Comparison of ENCODE assay signal across 1 cellular context in the genomic region with DNA sequence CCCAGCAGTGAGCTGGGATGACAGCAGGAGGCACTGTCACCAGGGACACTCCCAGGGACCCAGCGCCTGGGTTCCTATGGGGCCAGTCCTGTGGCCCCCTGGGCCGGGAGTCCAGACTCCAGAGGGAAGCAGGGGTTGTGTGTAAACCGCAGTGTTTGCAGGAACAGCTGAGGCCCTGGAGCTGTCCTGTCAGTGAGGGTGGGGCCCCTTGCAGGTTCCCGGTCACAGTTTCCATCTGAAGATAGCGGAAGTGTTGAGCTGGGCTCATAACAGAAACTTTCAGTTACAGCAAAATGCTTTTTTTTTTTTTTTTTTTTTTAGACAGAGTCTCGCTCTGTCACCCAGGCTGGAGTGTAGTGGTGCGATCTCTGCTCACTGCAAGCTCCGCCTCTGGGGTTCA.
TF ChIP-seq lines count a peak whose summit lies in the region.

No MANE protein-coding gene starts in this region.

TF ChIP-seq in HepG2, 621 proteins besides CTCF, POLR2A, EP300 and RAD21:
- TF ChIP-seq, protein P1, sequence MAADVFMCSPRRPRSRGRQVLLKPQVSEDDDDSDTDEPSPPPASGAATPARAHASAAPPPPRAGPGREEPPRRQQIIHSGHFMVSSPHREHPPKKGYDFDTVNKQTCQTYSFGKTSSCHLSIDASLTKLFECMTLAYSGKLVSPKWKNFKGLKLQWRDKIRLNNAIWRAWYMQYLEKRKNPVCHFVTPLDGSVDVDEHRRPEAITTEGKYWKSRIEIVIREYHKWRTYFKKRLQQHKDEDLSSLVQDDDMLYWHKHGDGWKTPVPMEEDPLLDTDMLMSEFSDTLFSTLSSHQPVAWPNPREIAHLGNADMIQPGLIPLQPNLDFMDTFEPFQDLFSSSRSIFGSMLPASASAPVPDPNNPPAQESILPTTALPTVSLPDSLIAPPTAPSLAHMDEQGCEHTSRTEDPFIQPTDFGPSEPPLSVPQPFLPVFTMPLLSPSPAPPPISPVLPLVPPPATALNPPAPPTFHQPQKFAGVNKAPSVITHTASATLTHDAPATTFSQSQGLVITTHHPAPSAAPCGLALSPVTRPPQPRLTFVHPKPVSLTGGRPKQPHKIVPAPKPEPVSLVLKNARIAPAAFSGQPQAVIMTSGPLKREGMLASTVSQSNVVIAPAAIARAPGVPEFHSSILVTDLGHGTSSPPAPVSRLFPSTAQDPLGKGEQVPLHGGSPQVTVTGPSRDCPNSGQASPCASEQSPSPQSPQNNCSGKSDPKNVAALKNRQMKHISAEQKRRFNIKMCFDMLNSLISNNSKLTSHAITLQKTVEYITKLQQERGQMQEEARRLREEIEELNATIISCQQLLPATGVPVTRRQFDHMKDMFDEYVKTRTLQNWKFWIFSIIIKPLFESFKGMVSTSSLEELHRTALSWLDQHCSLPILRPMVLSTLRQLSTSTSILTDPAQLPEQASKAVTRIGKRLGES (CRISPR knock-in tag; IDR thresholded peaks at IDR 0.05; ENCODE audit: borderline replicate concordance), result no peak
- TF ChIP-seq, protein P2, sequence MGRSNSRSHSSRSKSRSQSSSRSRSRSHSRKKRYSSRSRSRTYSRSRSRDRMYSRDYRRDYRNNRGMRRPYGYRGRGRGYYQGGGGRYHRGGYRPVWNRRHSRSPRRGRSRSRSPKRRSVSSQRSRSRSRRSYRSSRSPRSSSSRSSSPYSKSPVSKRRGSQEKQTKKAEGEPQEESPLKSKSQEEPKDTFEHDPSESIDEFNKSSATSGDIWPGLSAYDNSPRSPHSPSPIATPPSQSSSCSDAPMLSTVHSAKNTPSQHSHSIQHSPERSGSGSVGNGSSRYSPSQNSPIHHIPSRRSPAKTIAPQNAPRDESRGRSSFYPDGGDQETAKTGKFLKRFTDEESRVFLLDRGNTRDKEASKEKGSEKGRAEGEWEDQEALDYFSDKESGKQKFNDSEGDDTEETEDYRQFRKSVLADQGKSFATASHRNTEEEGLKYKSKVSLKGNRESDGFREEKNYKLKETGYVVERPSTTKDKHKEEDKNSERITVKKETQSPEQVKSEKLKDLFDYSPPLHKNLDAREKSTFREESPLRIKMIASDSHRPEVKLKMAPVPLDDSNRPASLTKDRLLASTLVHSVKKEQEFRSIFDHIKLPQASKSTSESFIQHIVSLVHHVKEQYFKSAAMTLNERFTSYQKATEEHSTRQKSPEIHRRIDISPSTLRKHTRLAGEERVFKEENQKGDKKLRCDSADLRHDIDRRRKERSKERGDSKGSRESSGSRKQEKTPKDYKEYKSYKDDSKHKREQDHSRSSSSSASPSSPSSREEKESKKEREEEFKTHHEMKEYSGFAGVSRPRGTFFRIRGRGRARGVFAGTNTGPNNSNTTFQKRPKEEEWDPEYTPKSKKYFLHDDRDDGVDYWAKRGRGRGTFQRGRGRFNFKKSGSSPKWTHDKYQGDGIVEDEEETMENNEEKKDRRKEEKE (IDR thresholded peaks at IDR 0.05), result no peak
- no peak for TF ChIP-seq TMF1 (CRISPR knock-in tag; IDR thresholded peaks at IDR 0.05; ENCODE audit: low read depth)
- TF ChIP-seq, protein P3, sequence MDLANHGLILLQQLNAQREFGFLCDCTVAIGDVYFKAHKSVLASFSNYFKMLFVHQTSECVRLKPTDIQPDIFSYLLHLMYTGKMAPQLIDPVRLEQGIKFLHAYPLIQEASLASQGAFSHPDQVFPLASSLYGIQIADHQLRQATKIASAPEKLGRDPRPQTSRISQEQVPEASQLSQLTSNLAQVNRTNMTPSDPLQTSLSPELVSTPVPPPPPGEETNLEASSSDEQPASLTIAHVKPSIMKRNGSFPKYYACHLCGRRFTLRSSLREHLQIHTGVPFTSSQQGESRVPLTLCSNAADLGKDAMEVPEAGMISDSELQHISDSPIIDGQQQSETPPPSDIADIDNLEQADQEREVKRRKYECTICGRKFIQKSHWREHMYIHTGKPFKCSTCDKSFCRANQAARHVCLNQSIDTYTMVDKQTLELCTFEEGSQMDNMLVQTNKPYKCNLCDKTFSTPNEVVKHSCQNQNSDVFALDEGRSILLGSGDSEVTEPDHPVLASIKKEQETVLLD (CRISPR knock-in tag; IDR thresholded peaks at IDR 0.05; ENCODE audit: low read depth), result no peak
- TF ChIP-seq, protein P4, sequence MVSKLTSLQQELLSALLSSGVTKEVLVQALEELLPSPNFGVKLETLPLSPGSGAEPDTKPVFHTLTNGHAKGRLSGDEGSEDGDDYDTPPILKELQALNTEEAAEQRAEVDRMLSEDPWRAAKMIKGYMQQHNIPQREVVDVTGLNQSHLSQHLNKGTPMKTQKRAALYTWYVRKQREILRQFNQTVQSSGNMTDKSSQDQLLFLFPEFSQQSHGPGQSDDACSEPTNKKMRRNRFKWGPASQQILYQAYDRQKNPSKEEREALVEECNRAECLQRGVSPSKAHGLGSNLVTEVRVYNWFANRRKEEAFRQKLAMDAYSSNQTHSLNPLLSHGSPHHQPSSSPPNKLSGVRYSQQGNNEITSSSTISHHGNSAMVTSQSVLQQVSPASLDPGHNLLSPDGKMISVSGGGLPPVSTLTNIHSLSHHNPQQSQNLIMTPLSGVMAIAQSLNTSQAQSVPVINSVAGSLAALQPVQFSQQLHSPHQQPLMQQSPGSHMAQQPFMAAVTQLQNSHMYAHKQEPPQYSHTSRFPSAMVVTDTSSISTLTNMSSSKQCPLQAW (CRISPR knock-in tag; IDR thresholded peaks at IDR 0.05), result no peak
- no peak for TF ChIP-seq ZNF224 (CRISPR knock-in tag; IDR thresholded peaks at IDR 0.05)
- TF ChIP-seq, protein P5, sequence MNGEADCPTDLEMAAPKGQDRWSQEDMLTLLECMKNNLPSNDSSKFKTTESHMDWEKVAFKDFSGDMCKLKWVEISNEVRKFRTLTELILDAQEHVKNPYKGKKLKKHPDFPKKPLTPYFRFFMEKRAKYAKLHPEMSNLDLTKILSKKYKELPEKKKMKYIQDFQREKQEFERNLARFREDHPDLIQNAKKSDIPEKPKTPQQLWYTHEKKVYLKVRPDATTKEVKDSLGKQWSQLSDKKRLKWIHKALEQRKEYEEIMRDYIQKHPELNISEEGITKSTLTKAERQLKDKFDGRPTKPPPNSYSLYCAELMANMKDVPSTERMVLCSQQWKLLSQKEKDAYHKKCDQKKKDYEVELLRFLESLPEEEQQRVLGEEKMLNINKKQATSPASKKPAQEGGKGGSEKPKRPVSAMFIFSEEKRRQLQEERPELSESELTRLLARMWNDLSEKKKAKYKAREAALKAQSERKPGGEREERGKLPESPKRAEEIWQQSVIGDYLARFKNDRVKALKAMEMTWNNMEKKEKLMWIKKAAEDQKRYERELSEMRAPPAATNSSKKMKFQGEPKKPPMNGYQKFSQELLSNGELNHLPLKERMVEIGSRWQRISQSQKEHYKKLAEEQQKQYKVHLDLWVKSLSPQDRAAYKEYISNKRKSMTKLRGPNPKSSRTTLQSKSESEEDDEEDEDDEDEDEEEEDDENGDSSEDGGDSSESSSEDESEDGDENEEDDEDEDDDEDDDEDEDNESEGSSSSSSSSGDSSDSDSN (CRISPR knock-in tag; IDR thresholded peaks at IDR 0.05), result no peak
- no peak for TF ChIP-seq PITX1 (CRISPR knock-in tag; IDR thresholded peaks at IDR 0.05)
- TF ChIP-seq ZNF382 (CRISPR knock-in tag; IDR thresholded peaks at IDR 0.05; ENCODE audit: borderline replicate concordance), result no peak
- no peak for TF ChIP-seq ATF7 (IDR thresholded peaks at IDR 0.05)
- no peak for TF ChIP-seq ATF7 (CRISPR knock-in tag; IDR thresholded peaks at IDR 0.05)
- TF ChIP-seq ETV6 (CRISPR knock-in tag; conservative IDR thresholded peaks at IDR 0.05), result no peak
- TF ChIP-seq ZBTB42 (CRISPR knock-in tag; IDR thresholded peaks at IDR 0.05), result no peak
- no peak for TF ChIP-seq HNF4G (IDR thresholded peaks at IDR 0.05; ENCODE audit: borderline replicate concordance, low read depth, low read length)
- TF ChIP-seq HNF4G (CRISPR knock-in tag; IDR thresholded peaks at IDR 0.05; ENCODE audit: borderline replicate concordance, low read depth), result no peak
